16 cellular contexts compared by ENCODE assay signal in the genomic region with DNA sequence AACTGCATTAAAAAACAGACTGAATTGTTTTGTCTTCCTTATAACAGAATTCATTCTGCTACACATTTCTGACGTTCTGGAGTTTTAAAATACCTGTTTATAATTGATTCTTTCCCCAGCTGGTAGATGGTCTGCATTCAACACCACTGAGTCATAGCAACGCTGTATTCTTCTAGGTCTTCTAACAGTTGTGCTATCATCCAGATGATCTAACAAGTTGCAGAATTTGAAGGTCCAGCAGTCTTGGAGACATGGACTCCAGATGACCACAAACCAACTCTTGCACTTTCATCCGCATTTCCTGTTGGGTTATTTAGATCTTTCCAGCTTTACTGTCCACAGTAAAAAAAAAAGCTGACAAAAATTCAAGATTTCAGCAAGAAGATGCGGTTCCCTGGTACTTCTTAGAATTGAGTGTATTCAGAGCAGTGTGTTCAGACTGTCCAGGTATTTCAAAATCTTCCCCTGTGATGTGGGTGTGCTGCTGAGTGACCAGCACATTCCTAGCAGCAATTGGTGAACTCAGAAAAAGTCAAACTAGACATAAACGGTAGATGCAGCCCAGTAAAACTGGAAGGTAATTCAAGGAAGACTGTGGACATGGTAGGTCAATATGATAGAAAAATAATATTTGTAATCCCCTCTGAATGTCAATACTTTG. TPM values are rescaled to one million over a fixed set of nuclear protein-coding genes. Genes with fewer than 3 reads are reported as not detected.
DNase-seq lines count a peak whose midpoint lies in the region; ATAC-seq, FAIRE-seq and TF ChIP-seq lines count a peak whose summit lies in the region.
"Had no signal": no experiment of that assay in that cellular context is flagged by ENCODE, and none has a peak within 500 bp of the region (broad histone marks: within the 10 kb centered on the region; RNA-seq: fewer than 3 reads in every experiment).

No MANE protein-coding gene starts in this region.

- CTCF ChIA-PET in T-cell (lab: Charles Lee), result no interaction called here

- FAIRE-seq in astrocyte (lab: Jason Lieb, UNC), result peak; percentile 99

- peak overlapping the region; percentile 74 for H3K27ac ChIP-seq in GM23248
- H3K27ac ChIP-seq in astrocyte (ENCODE audit: low read depth, low read length), result peak overlapping the region; percentile 61
- H3K27ac ChIP-seq: VCaP had no signal

- H3K9me3 ChIP-seq in GM23248 (ENCODE audit: low read depth), result no peaks in the 10 kb centered on the region
- no peaks in the 10 kb centered on the region for H3K9me3 ChIP-seq in astrocyte (ENCODE audit: insufficient read depth, low read depth, low read length)

- H3K4me3 ChIP-seq in GM23248, result no peak overlapping the region
- H3K4me3 ChIP-seq in astrocyte (ENCODE audit: insufficient read depth, low read depth, low read length), result peak overlapping the region; percentile 11

- peaks cover 71% of the 10 kb centered on the region for H3K36me3 ChIP-seq in GM23248 (ENCODE audit: low read depth)
- peaks cover 63% of the 10 kb centered on the region for H3K36me3 ChIP-seq in astrocyte (ENCODE audit: insufficient read depth, low read length)

- H3K36me3 Mint-ChIP-seq in astrocyte (ENCODE audit: low read depth, unreplicated experiment) (peaks cover 13% of the 10 kb centered on the region), memory B cell (peaks cover 21% of the 10 kb centered on the region), T-cell (peaks cover 46% of the 10 kb centered on the region)
- peaks cover 48% of the 10 kb centered on the region for H3K36me3 Mint-ChIP-seq in T-helper 2 cell treated with Interferon-gamma antibody and Interleukin-4, amounts not matched to agents 5 μg/mL and 100 μg/mL, for 36 hours (ENCODE audit: low read depth)

- H4K20me1 ChIP-seq in GM23248 (ENCODE audit: insufficient read depth), result no peaks in the 10 kb centered on the region
- H4K20me1 ChIP-seq in astrocyte (ENCODE audit: insufficient read depth, low read length), result peaks cover 23% of the 10 kb centered on the region

- peak overlapping the region; percentile 31; the same call in 1 of the 2 replicates for H3K9ac ChIP-seq in GM23248
- H3K9ac ChIP-seq in astrocyte (ENCODE audit: low read length), result peak overlapping the region; percentile 19

- peaks cover 90% of the 10 kb centered on the region for H3F3A ChIP-seq in GM23248 (ENCODE audit: insufficient read depth)

- H3K4me2 ChIP-seq in GM23248 (ENCODE audit: unreplicated experiment) (peak overlapping the region; percentile 57), astrocyte (ENCODE audit: low read length) (peak overlapping the region; percentile 47)

- peaks cover 80% of the 10 kb centered on the region for H3K4me1 ChIP-seq in GM23248 (ENCODE audit: insufficient read depth)
- H3K4me1 ChIP-seq in astrocyte (ENCODE audit: insufficient read depth, low read length), result peaks cover 20% of the 10 kb centered on the region

- H3K27me3 Mint-ChIP-seq in astrocyte (ENCODE audit: low read depth, unreplicated experiment) (no peaks in the 10 kb centered on the region), memory B cell (no peaks in the 10 kb centered on the region), T-cell (no peaks in the 10 kb centered on the region)
- H3K27me3 Mint-ChIP-seq in T-helper 2 cell treated with Interferon-gamma antibody and Interleukin-4, amounts not matched to agents 5 μg/mL and 100 μg/mL, for 36 hours (ENCODE audit: low read depth), result no peaks in the 10 kb centered on the region

- POLR2A ChIA-PET in T-cell (lab: Charles Lee), result interaction anchor here in 1 of 2 donors (1.2 kb wide), 1 partner anchor 45 kb away, joined by 10 read pairs; no protein-coding TSS in a partner anchor

- no peak for ATAC-seq in memory B cell (ENCODE audit: low read depth)
- no peak for ATAC-seq in T-cell (replicated peaks in 1 of 4)
- ATAC-seq: Right ventricle myocardium inferior; stimulated activated effector memory CD8-positive, alpha-beta T cell treated with anti-CD3 and anti-CD28 coated beads, Interleukin-12 subunit alpha, Interleukin-12 subunit beta, amount 100 ng/mL, for 72 hours had no signal

- no peak overlapping the region for H3K4me3 Mint-ChIP-seq in astrocyte (ENCODE audit: unreplicated experiment)
- H3K4me3 Mint-ChIP-seq in memory B cell, result no peak overlapping the region
- H3K4me3 Mint-ChIP-seq in T-helper 2 cell treated with Interferon-gamma antibody and Interleukin-4, amounts not matched to agents 5 μg/mL and 100 μg/mL, for 36 hours, result no peak overlapping the region
- H3K4me3 Mint-ChIP-seq in T-cell, result no peak overlapping the region
- H3K4me3 Mint-ChIP-seq: stimulated activated effector memory CD8-positive, alpha-beta T cell treated with anti-CD3 and anti-CD28 coated beads, Interleukin-12 subunit alpha, Interleukin-12 subunit beta, amount 100 ng/mL, for 72 hours had no signal

- H2AFZ ChIP-seq in GM23248 (no peak overlapping the region), astrocyte (ENCODE audit: low read depth, low read length) (no peak overlapping the region)

- H3K27me3 ChIP-seq in GM23248 (replicated peaks; ENCODE audit: insufficient read depth) (no peaks in the 10 kb centered on the region), astrocyte (ENCODE audit: insufficient read depth, low read length) (no peaks in the 10 kb centered on the region)

- H3K79me2 ChIP-seq in GM23248 (ENCODE audit: insufficient read depth) (peaks cover 76% of the 10 kb centered on the region), astrocyte (ENCODE audit: insufficient read depth, low read length) (peaks cover 25% of the 10 kb centered on the region)

- H3K27ac Mint-ChIP-seq in astrocyte (ENCODE audit: unreplicated experiment), result peak overlapping the region; percentile 89
- H3K27ac Mint-ChIP-seq in memory B cell, result peak overlapping the region; percentile 68
- no peak overlapping the region for H3K27ac Mint-ChIP-seq in T-helper 2 cell treated with Interferon-gamma antibody and Interleukin-4, amounts not matched to agents 5 μg/mL and 100 μg/mL, for 36 hours
- H3K27ac Mint-ChIP-seq in T-cell, result no peak overlapping the region
- H3K27ac Mint-ChIP-seq: stimulated activated effector memory CD8-positive, alpha-beta T cell treated with anti-CD3 and anti-CD28 coated beads, Interleukin-12 subunit alpha, Interleukin-12 subunit beta, amount 100 ng/mL, for 72 hours had no signal

- H3K4me1 Mint-ChIP-seq in astrocyte (ENCODE audit: low read depth, unreplicated experiment) (peaks cover 41% of the 10 kb centered on the region), memory B cell (no peaks in the 10 kb centered on the region), T-cell (no peaks in the 10 kb centered on the region)
- H3K4me1 Mint-ChIP-seq in T-helper 2 cell treated with Interferon-gamma antibody and Interleukin-4, amounts not matched to agents 5 μg/mL and 100 μg/mL, for 36 hours (ENCODE audit: low read depth), result no peaks in the 10 kb centered on the region
- H3K4me1 Mint-ChIP-seq: stimulated activated effector memory CD8-positive, alpha-beta T cell treated with anti-CD3 and anti-CD28 coated beads, Interleukin-12 subunit alpha, Interleukin-12 subunit beta, amount 100 ng/mL, for 72 hours had no signal

- TF ChIP-seq CTCF in astrocyte (IDR thresholded peaks at IDR 0.05; ENCODE audit: insufficient read depth, low read depth, low read length), result no peak

- H3K9me2 ChIP-seq in GM23248 (ENCODE audit: insufficient read depth), result no peaks in the 10 kb centered on the region

- WGBS in GM23248 (ENCODE audit: low coverage in 1 of 2, low lambda C conversion rate in 2 of 2, missing lambda C conversion rate in 2 of 2), 2 experiments, result 20 to 21% methylated on average over 5 of the region's 5 CpGs

- DNase-seq in ACHN, result peak; percentile 31
- peak; percentile 90 for DNase-seq in GM23248
- DNase-seq in astrocyte (ENCODE audit: low read depth), result peak; percentile 95
- DNase-seq in memory B cell (ENCODE audit: low spot score in 2 of 2), result no peak
- DNase-seq in T-helper 2 cell treated with Interferon-gamma antibody and Interleukin-4, amounts not matched to agents 5 μg/mL and 100 μg/mL, for 36 hours (ENCODE audit: low spot score), result no peak
- no peak for DNase-seq in SW480 (ENCODE audit: low spot score)
- no peak for DNase-seq in COLO829 (ENCODE audit: low spot score)
- DNase-seq in T-cell, result no peak
- DNase-seq: dermis blood vessel endothelial cell; foreskin melanocyte; GF-D8; kidney; stimulated activated CD4-positive, alpha-beta T cell treated with anti-CD3 and anti-CD28 coated beads, Interleukin-4, amount 100 ng/mL, for 1 hour had no signal

- in situ Hi-C loops in ACHN (cut with HindIII; ENCODE audit: low pct_ligation_motif_present, low pct_unique_long_range_greater_than_20kb, low sequenced_read_pairs) (no loop called here), GM23248 (cut with MboI) (no loop called here)

- H3K9me3 Mint-ChIP-seq in astrocyte (ENCODE audit: unreplicated experiment) (no peaks in the 10 kb centered on the region), memory B cell (no peaks in the 10 kb centered on the region), T-cell (no peaks in the 10 kb centered on the region)
- H3K9me3 Mint-ChIP-seq in T-helper 2 cell treated with Interferon-gamma antibody and Interleukin-4, amounts not matched to agents 5 μg/mL and 100 μg/mL, for 36 hours, result no peaks in the 10 kb centered on the region
- H3K9me3 Mint-ChIP-seq: stimulated activated effector memory CD8-positive, alpha-beta T cell treated with anti-CD3 and anti-CD28 coated beads, Interleukin-12 subunit alpha, Interleukin-12 subunit beta, amount 100 ng/mL, for 72 hours had no signal

RNA-seq across cellular contexts. Expression of a gene that starts 50.2 kb away (rescaled TPM):
- total RNA-seq in GM23248 (2014; rRNA removed; shearing (Covaris generic)), result 415 and 428 TPM in 2 replicates
- polyA plus RNA-seq in GM23248 (2016; fragmentation: Nextera tagmentation; extraction: Ambion mirVana), result 225 and 228 TPM in 2 replicates
- total RNA-seq in astrocyte (384 and 392 TPM in 2 replicates), T-cell (100 to 1,000 TPM; 161 to 193 (median 178) TPM)

Comparison
In these comparisons a context has a peak if more than half of its experiments do, and no peak if none do; other contexts are left out.
1. DNase-seq: peak in ACHN (single experiment), GM23248 (single experiment) and astrocyte (single experiment); none in memory B cell (0 of 2), T-helper 2 cell treated with Interferon-gamma antibody and Interleukin-4, amounts not matched to agents 5 μg/mL and 100 μg/mL, for 36 hours (single experiment), SW480 (single experiment), COLO829 (single experiment) and T-cell (0 of 34).
2. H3K27ac Mint-ChIP-seq: peak in astrocyte (single experiment) and memory B cell (single experiment); none in T-helper 2 cell treated with Interferon-gamma antibody and Interleukin-4, amounts not matched to agents 5 μg/mL and 100 μg/mL, for 36 hours (single experiment) and T-cell (0 of 2).